Comparison of ENCODE assay signal across 8 cellular contexts in the genomic region with DNA sequence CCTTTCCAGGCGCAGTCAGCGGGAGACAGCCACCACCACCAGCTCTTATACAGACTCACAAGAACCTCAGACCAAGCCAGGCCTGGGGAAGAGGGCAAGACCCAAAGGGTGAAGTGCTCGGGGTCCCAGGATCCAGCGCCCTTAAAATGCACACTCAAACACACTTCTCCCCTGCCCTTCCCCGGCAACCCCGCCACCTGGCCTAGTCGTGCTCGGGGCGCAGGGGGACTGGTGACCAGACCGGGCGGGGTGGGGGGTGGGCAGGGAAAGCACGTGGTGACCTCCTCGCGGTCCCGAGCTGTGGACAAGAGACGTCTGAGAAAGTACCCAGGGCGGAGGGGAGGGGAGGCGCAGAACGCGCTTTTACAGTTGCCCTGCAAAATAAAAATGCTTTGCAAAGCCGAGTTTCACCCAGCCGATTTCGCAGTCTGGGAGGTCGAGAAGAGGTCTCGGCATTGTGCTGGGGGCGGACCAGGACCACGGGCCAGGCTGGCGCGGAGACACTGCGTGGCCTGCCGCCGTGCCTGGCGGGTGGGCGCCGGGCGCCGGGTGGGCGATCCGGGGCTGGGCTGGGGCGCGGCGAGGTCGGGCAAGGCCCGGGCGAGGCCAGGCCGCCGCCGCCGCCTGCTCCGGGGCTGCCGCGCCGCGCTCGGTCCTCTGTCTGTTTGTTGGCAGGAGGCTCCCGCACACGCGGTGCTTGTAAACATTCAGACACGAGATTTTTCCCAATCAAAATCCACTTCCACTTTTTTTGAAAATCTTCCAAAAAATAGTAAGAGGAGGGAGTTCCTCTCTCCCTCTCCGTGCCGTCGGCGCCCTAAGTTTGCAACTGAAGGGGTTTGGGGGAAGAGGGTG. TPM values are rescaled to one million over a fixed set of nuclear protein-coding genes. Genes with fewer than 3 reads are reported as not detected.
DNase-seq lines count a peak whose midpoint lies in the region; ATAC-seq and TF ChIP-seq lines count a peak whose summit lies in the region.

No MANE protein-coding gene starts in this region.

- DNase-seq in NCI-H510A treated with DMSO at 0.1 percent for 48 hours (lab: John Stamatoyannopoulos, UW) (peak; percentile 32), NCI-H510A (lab: John Stamatoyannopoulos, UW) (no peak), NCI-H1694 treated with DMSO at 0.1 percent for 48 hours (lab: John Stamatoyannopoulos, UW) (peak; percentile 53), astrocyte of the hippocampus (ENCODE audit: low read depth, low spot score) (peak; percentile 67), kidney tubule cell (ENCODE audit: low spot score) (peak; percentile 13), thoracic aorta (ENCODE audit: low spot score) (no peak), NCI-H524 treated with DMSO at 0.1 percent for 48 hours (lab: John Stamatoyannopoulos, UW) (no peak)

- ATAC-seq in thoracic aorta (ENCODE audit: insufficient number of reproducible peaks, low FRiP score, low read depth) (no peak), HG03159 (IDR thresholded peaks at IDR 0.05; ENCODE audit: unreplicated experiment) (no peak)

- peak overlapping the region; percentile 93 for H3K4me3 ChIP-seq in thoracic aorta

- peaks cover 5% of the 10 kb centered on the region for H3K27me3 ChIP-seq in thoracic aorta (replicated peaks; ENCODE audit: insufficient read depth)

- TF ChIP-seq CTCF in thoracic aorta (IDR thresholded peaks at IDR 0.05) = no peak

- H3K27ac ChIP-seq in thoracic aorta = no peak overlapping the region

- H3K4me1 ChIP-seq in thoracic aorta (ENCODE audit: control insufficient read depth in 1 of 2, low read depth in 2 of 2) = peaks cover 55 to 66% of the 10 kb centered on the region in 2 donors

- no peaks in the 10 kb centered on the region for H3K9me3 ChIP-seq in thoracic aorta

- no peaks in the 10 kb centered on the region for H3K36me3 ChIP-seq in thoracic aorta

RNA-seq across cellular contexts. Expression of gene BCL11A, which starts 2.0 kb away (rescaled TPM):
- under 1 TPM; 0.41 to 0.99 TPM for total RNA-seq in thoracic aorta

Comparison
In these comparisons a context has a peak if more than half of its experiments do, and no peak if none do; other contexts are left out.
1. DNase-seq: peak in NCI-H510A treated with DMSO at 0.1 percent for 48 hours (single experiment), NCI-H1694 treated with DMSO at 0.1 percent for 48 hours (single experiment), astrocyte of the hippocampus (single experiment) and kidney tubule cell (single experiment); none in NCI-H510A (single experiment), thoracic aorta (single experiment) and NCI-H524 treated with DMSO at 0.1 percent for 48 hours (single experiment).